11 cellular contexts compared by ENCODE assay signal in genomic region chr10:50469778-50470193, GRCh38.
A peak's percentile ranks its signal among the peaks of the same experiment; 100 is the strongest.
DNase-seq lines count a peak whose midpoint lies in the region; ATAC-seq and TF ChIP-seq lines count a peak whose summit lies in the region.
"Had no signal": no experiment of that assay in that cellular context is flagged by ENCODE, and none has a peak within 500 bp of the region (broad histone marks: within the 10 kb centered on the region; RNA-seq: fewer than 3 reads in every experiment).

No MANE protein-coding gene starts in this region.

- DNase-seq in A673 (ENCODE audit: low spot score): peak; percentile 1
- no peak for DNase-seq in SK-N-MC (ENCODE audit: low read depth, low spot score)
- peak in 1 of 3 donors; percentile 46 for DNase-seq in right lobe of liver
- DNase-seq: H9; stimulated activated naive CD8-positive, alpha-beta T cell treated with anti-CD3 and anti-CD28 coated beads, Interleukin-15, Interleukin-2, amounts not matched to agents 100 U/mL and 50 U/mL, for 24 hours had no signal

- H3K4me1 ChIP-seq in A673 (ENCODE audit: insufficient read depth, low read length, poor library complexity, severe bottlenecking) (peaks cover 15% of the 10 kb centered on the region), right lobe of liver (peaks cover 0 to 32% (median 5%) of the 10 kb centered on the region in 4 donors)

- H3K27ac ChIP-seq in A673 (ENCODE audit: low read depth, low read length, poor library complexity, severe bottlenecking) (no peak overlapping the region), SK-N-MC (no peak overlapping the region), right lobe of liver (peak overlapping the region in 1 of 3 donors; percentile 16)
- H3K27ac ChIP-seq: SJSA1 had no signal

- no peak overlapping the region for H3K4me3 ChIP-seq in A673 (ENCODE audit: low read depth, low read length, poor library complexity, severe bottlenecking)
- H3K4me3 ChIP-seq in SK-N-MC: peak overlapping the region; percentile 48; the same call in 1 of the 2 replicates
- no peak overlapping the region for H3K4me3 ChIP-seq in right lobe of liver
- H3K4me3 ChIP-seq: SJSA1 had no signal

- H3K27me3 ChIP-seq in A673 (replicated peaks; ENCODE audit: insufficient read depth, low read depth, low read length, poor library complexity) (no peaks in the 10 kb centered on the region), right lobe of liver (no peaks in the 10 kb centered on the region)
- H3K27me3 ChIP-seq: SJSA1 had no signal

- ATAC-seq in GM19395 (IDR thresholded peaks at IDR 0.05; ENCODE audit: unreplicated experiment) (peak; percentile 24), right lobe of liver (peak; percentile 73 to 88 (median 78)), HG03025 (IDR thresholded peaks at IDR 0.05; ENCODE audit: low FRiP score, unreplicated experiment) (no peak), GM19467 (IDR thresholded peaks at IDR 0.05; ENCODE audit: unreplicated experiment) (no peak), GM18868 (IDR thresholded peaks at IDR 0.05; ENCODE audit: unreplicated experiment) (no peak)
- no peak for ATAC-seq in activated CD4-positive, CD25-positive, alpha-beta regulatory T cell treated with anti-CD3 and anti-CD28 coated beads, Interleukin-2, amount 50 U/mL, for 24 hours
- ATAC-seq: stimulated activated naive CD8-positive, alpha-beta T cell treated with anti-CD3 and anti-CD28 coated beads, Interleukin-15, Interleukin-2, amounts not matched to agents 100 U/mL and 50 U/mL, for 24 hours had no signal

- 6% methylated on average over 3 of the region's 3 CpGs for WGBS in right lobe of liver (ENCODE audit: insufficient coverage, low coverage, low lambda C conversion rate, missing lambda C conversion rate)

- no peaks in the 10 kb centered on the region for H3K9me3 ChIP-seq in A673 (ENCODE audit: low read depth, low read length, poor library complexity, severe bottlenecking)
- H3K9me3 ChIP-seq in SK-N-MC (ENCODE audit: low read depth, low read length): no peaks in the 10 kb centered on the region
- no peaks in the 10 kb centered on the region for H3K9me3 ChIP-seq in right lobe of liver
- H3K9me3 ChIP-seq: SJSA1 had no signal

- POLR2A ChIA-PET in A673 (lab: Charles Lee; ENCODE audit: low non-redundant PET): no interaction called here

- no TSS peak for BruUV-seq in A673 (replicated peaks; lab: Mats Ljungman, UMichigan)

- CTCF ChIA-PET in A673 (lab: Charles Lee): no interaction called here

- H3K9ac ChIP-seq in SK-N-MC (ENCODE audit: insufficient read length): no peak overlapping the region

- no peak for TF ChIP-seq POLR2A in right lobe of liver (IDR thresholded peaks at IDR 0.05)

- H3K36me3 ChIP-seq in A673 (ENCODE audit: insufficient read depth, low read length, poor library complexity, severe bottlenecking): no peaks in the 10 kb centered on the region
- no peaks in the 10 kb centered on the region for H3K36me3 ChIP-seq in SK-N-MC (ENCODE audit: insufficient read depth, low read length)
- no peaks in the 10 kb centered on the region for H3K36me3 ChIP-seq in right lobe of liver
- H3K36me3 ChIP-seq: SJSA1 had no signal

- intact Hi-C loops in A673 (cut with micrococcal nuclease; ENCODE audit: unreplicated experiment): no loop called here
- intact Hi-C loops in right lobe of liver (cut with DNase I): no loop called here

- TF ChIP-seq CTCF in A673 (conservative IDR thresholded peaks at IDR 0.05; ENCODE audit: low read depth, low read length) (no peak), right lobe of liver (IDR thresholded peaks at IDR 0.05) (no peak)

Comparison
In these comparisons a context has a peak if more than half of its experiments do, and no peak if none do; other contexts are left out.
1. ATAC-seq: peak in GM19395 (single experiment) and right lobe of liver (4 of 4); none in HG03025 (single experiment), GM19467 (single experiment), GM18868 (single experiment) and activated CD4-positive, CD25-positive, alpha-beta regulatory T cell treated with anti-CD3 and anti-CD28 coated beads, Interleukin-2, amount 50 U/mL, for 24 hours (0 of 2).